Comparison of ENCODE assay signal across 19 cellular contexts in genomic region chr4:55087016-55087929, GRCh38.
DNase-seq lines count a peak whose midpoint lies in the region; ATAC-seq, FAIRE-seq and TF ChIP-seq lines count a peak whose summit lies in the region.
"Had no signal": no experiment of that assay in that cellular context is flagged by ENCODE, and none has a peak within 500 bp of the region (broad histone marks: within the 10 kb centered on the region; RNA-seq: fewer than 3 reads in every experiment).

No MANE protein-coding gene starts in this region.

- no peaks in the 10 kb centered on the region for H3K4me1 ChIP-seq in OCI-LY3 (ENCODE audit: low read length)
- H3K4me1 ChIP-seq: SJCRH30 had no signal

- peak; percentile 42 for FAIRE-seq in urothelium cell line (lab: Jason Lieb, UNC)

- no peak overlapping the region for H3K4me3 ChIP-seq in OCI-LY3 (ENCODE audit: low read length)
- H3K4me3 ChIP-seq: ascending aorta, hepatocyte, SJCRH30, thoracic aorta had no signal

- 0 out of 2 replicates have a peak overlapping the region, but pooled peaks have one; percentile 30 for H2AFZ ChIP-seq in OCI-LY3 (ENCODE audit: low read depth, low read length)
- H2AFZ ChIP-seq: hepatocyte had no signal

- H3K27ac ChIP-seq in OCI-LY3 (ENCODE audit: low read length): no peak overlapping the region
- peak overlapping the region; percentile 63 for H3K27ac ChIP-seq in cingulate gyrus (ENCODE audit: low read depth, low read length)
- peak overlapping the region; percentile 64 for H3K27ac ChIP-seq in layer of hippocampus (ENCODE audit: low read depth, low read length)
- H3K27ac ChIP-seq: ascending aorta, hepatocyte, SJCRH30, thoracic aorta had no signal

- no peak for TF ChIP-seq CTCF in OCI-LY3 (IDR thresholded peaks at IDR 0.05; ENCODE audit: low read depth, low read length)

- no peaks in the 10 kb centered on the region for H3K36me3 ChIP-seq in OCI-LY3 (replicated peaks; ENCODE audit: low read depth, low read length)
- H3K36me3 ChIP-seq: ascending aorta, SJCRH30, thoracic aorta had no signal

- H3K79me2 ChIP-seq in OCI-LY3 (ENCODE audit: low read length): no peaks in the 10 kb centered on the region
- H3K79me2 ChIP-seq: hepatocyte had no signal

- DNase-seq in urothelium cell line (ENCODE audit: low spot score) (no peak), NCI-H1417 treated with DMSO at 0.1 percent for 48 hours (lab: John Stamatoyannopoulos, UW) (no peak)
- DNase-seq: activated CD4-positive, alpha-beta T cell treated with anti-CD3 and anti-CD28 coated beads for 4 hours; activated CD8-positive, alpha-beta memory T cell treated with anti-CD3 and anti-CD28 coated beads, Interleukin-2, amount 50 U/mL, for 4 hours; DMS 273 treated with DMSO at 0.1 percent for 48 hours; left cardiac atrium; MM.1S; NCI-H2029 treated with DMSO at 0.1 percent for 48 hours; NCI-H510A; SJCRH30 had no signal

- no peak overlapping the region for H3K4me2 ChIP-seq in OCI-LY3 (ENCODE audit: low read length)
- H3K4me2 ChIP-seq: hepatocyte had no signal

- H3K9ac ChIP-seq in OCI-LY3 (ENCODE audit: low read length): no peak overlapping the region

- H3K27me3 ChIP-seq in OCI-LY3 (ENCODE audit: low read depth, low read length) (no peaks in the 10 kb centered on the region), layer of hippocampus (ENCODE audit: control insufficient read depth, insufficient read depth, low read length) (no peaks in the 10 kb centered on the region)
- H3K27me3 ChIP-seq: ascending aorta, hepatocyte had no signal

- ATAC-seq in HG03442 (IDR thresholded peaks at IDR 0.05; ENCODE audit: unreplicated experiment) (no peak), HG03045 (IDR thresholded peaks at IDR 0.05; ENCODE audit: unreplicated experiment) (no peak)
- ATAC-seq: esophagus mucosa, left cardiac atrium had no signal

- H4K20me1 ChIP-seq in OCI-LY3 (ENCODE audit: insufficient read depth, low read length): no peaks in the 10 kb centered on the region

- H3K9me3 ChIP-seq in OCI-LY3 (ENCODE audit: insufficient read depth, low read length): no peaks in the 10 kb centered on the region
- H3K9me3 ChIP-seq: ascending aorta, SJCRH30, thoracic aorta had no signal
